12 cellular contexts compared by ENCODE assay signal in genomic region chr3:88141458-88142083, GRCh38. TPM values are rescaled to one million over a fixed set of nuclear protein-coding genes. Genes with fewer than 3 reads are reported as not detected.
A peak's percentile ranks its signal among the peaks of the same experiment; 100 is the strongest.
DNase-seq lines count a peak whose midpoint lies in the region; ATAC-seq and TF ChIP-seq lines count a peak whose summit lies in the region.
"Had no signal": no experiment of that assay in that cellular context is flagged by ENCODE, and none has a peak within 500 bp of the region (broad histone marks: within the 10 kb centered on the region; RNA-seq: fewer than 3 reads in every experiment).

No MANE protein-coding gene starts in this region.

- in situ Hi-C loops in gastrocnemius medialis (cut with MboI; ENCODE audit: low sequenced_read_pairs in 4 of 4) = loop anchor here in 1 of 4 donors (10.0 kb wide), 1 partner anchor 87 kb away; the partner anchor contains the start of genes CGGBP1 and ZNF654

- H3K9me3 ChIP-seq in gastrocnemius medialis = no peaks in the 10 kb centered on the region
- H3K9me3 ChIP-seq: lower lobe of right lung, right atrium auricular region had no signal

- H3K36me3 ChIP-seq in gastrocnemius medialis = peaks cover 0 to 35% of the 10 kb centered on the region in 2 donors

- intact Hi-C loops in gastrocnemius medialis (cut with DNase I; ENCODE audit: low total_unique reads) = loop anchor here (10.0 kb wide), 1 partner anchor 917 kb away; the partner anchor contains the start of gene CHMP2B

- TF ChIP-seq CTCF in epithelial cell of esophagus (IDR thresholded peaks at IDR 0.05; ENCODE audit: insufficient read depth, low read depth, low read length, missing control alignments) = no peak
- TF ChIP-seq CTCF in gastrocnemius medialis (IDR thresholded peaks at IDR 0.05 in 4 of 5, conservative IDR thresholded peaks at IDR 0.05 in 1 of 5) = no peak

- no peaks in the 10 kb centered on the region for H3K27me3 ChIP-seq in gastrocnemius medialis
- H3K27me3 ChIP-seq: right atrium auricular region had no signal

- H3K4me3 ChIP-seq in epithelial cell of esophagus (ENCODE audit: low read length) = no peak overlapping the region
- H3K4me3 ChIP-seq in gastrocnemius medialis = no peak overlapping the region
- H3K4me3 ChIP-seq: lower lobe of right lung, right atrium auricular region had no signal

- no peak overlapping the region for H3K27ac ChIP-seq in gastrocnemius medialis
- H3K27ac ChIP-seq: lower lobe of right lung, right atrium auricular region had no signal

- ATAC-seq in GM19372 (IDR thresholded peaks at IDR 0.05; ENCODE audit: low read depth, unreplicated experiment) (peak; percentile 3), HG03520 (IDR thresholded peaks at IDR 0.05; ENCODE audit: unreplicated experiment) (no peak), gastrocnemius medialis (no peak)
- ATAC-seq: lower lobe of right lung, Panc1 had no signal

- no peaks in the 10 kb centered on the region for H3K4me1 ChIP-seq in gastrocnemius medialis
- H3K4me1 ChIP-seq: lower lobe of right lung, right atrium auricular region had no signal

- DNase-seq in HT1080 (ENCODE audit: low read depth) (peak; percentile 14), epithelial cell of esophagus (ENCODE audit: low read depth) (peak; percentile 76), SK-N-DZ (ENCODE audit: low spot score) (no peak), activated gamma-delta T cell (lab: John Stamatoyannopoulos, UW) (no peak), gastrocnemius medialis (no peak)
- DNase-seq: activated B cell treated with CpG ODN at 0.5 μM for 24 hours, lower lobe of right lung, NCI-H1694 had no signal

- TF ChIP-seq POLR2A in gastrocnemius medialis (IDR thresholded peaks at IDR 0.05) = no peak

RNA-seq across cellular contexts. Expression of gene C3orf38, which starts 8.2 kb away (rescaled TPM):
- total RNA-seq in HT1080 (2014; rRNA removed; shearing (Covaris generic)) = 25.9 and 30.7 TPM in 2 replicates
- polyA plus RNA-seq in HT1080 (2015; cell fraction: cytosol; rRNA removed) = 14.3 and 16.3 TPM in 2 replicates
- 14.1 and 15.2 TPM in 2 replicates for polyA plus RNA-seq in HT1080 (2015; cell fraction: nucleus; rRNA removed)
- 21.5 and 23.1 TPM in 2 replicates for polyA plus RNA-seq in SK-N-DZ (2014; cell fraction: cytosol; rRNA removed)
- 16.1 and 16.2 TPM in 2 replicates for polyA plus RNA-seq in SK-N-DZ (2014; cell fraction: nucleus; rRNA removed)
- 10 to 100 TPM in 1 of 4 donors, 1 to 10 TPM in 3; 6.0 to 14.5 (median 8.5) TPM for total RNA-seq in gastrocnemius medialis

Comparison
In these comparisons a context has a peak if more than half of its experiments do, and no peak if none do; other contexts are left out.
1. DNase-seq: peak in HT1080 (single experiment) and epithelial cell of esophagus (single experiment); none in SK-N-DZ (single experiment), activated gamma-delta T cell (single experiment) and gastrocnemius medialis (0 of 2).